Comparison of ENCODE assay signal across 8 cellular contexts in genomic region chr15:40441736-40442531, GRCh38. TPM values are rescaled to one million over a fixed set of nuclear protein-coding genes. Genes with fewer than 3 reads are reported as not detected.
A peak's percentile ranks its signal among the peaks of the same experiment; 100 is the strongest.
DNase-seq lines count a peak whose midpoint lies in the region; ATAC-seq and TF ChIP-seq lines count a peak whose summit lies in the region.

No MANE protein-coding gene starts in this region.

- WGBS in esophagus, 2 donors = 0 to 1% methylated on average over 64 to 88 of the region's 88 CpGs

- H3K4me1 ChIP-seq in esophagus (ENCODE audit: control insufficient read depth in 2 of 2, insufficient read depth in 2 of 2, low read length in 1 of 2) = peaks cover 0 to 14% of the 10 kb centered on the region in 2 donors

- H3K27me3 ChIP-seq in esophagus (ENCODE audit: control insufficient read depth in 1 of 2, insufficient read depth in 2 of 2, low read length in 2 of 2) = peaks cover 4 to 5% of the 10 kb centered on the region in 2 donors

- no peaks in the 10 kb centered on the region for H3K9me3 Mint-ChIP-seq in osteocyte (ENCODE audit: unreplicated experiment)

- H3K36me3 Mint-ChIP-seq in osteocyte (ENCODE audit: unreplicated experiment) = no peaks in the 10 kb centered on the region

- H3K4me3 ChIP-seq in AG09309 (ENCODE audit: control insufficient read depth, low read depth, low read length) (peak overlapping the region; percentile 74), WI38 (ENCODE audit: low read depth, low read length) (peak overlapping the region; percentile 68), esophagus (ENCODE audit: low read depth in 1 of 2, low read length in 2 of 2) (peak overlapping the region; percentile 68 to 78)

- TF ChIP-seq CTCF in AG09309 (IDR thresholded peaks at IDR 0.05; ENCODE audit: control insufficient read depth, insufficient read depth, low read depth, low read length, missing control alignments) (no peak), WI38 (IDR thresholded peaks at IDR 0.05; ENCODE audit: low read depth, low read length) (no peak), osteocyte (IDR thresholded peaks at IDR 0.05) (peak; percentile 40)

- peak overlapping the region; percentile 82 for H3K4me3 Mint-ChIP-seq in osteocyte (ENCODE audit: unreplicated experiment)

- peaks cover 0 to 3% of the 10 kb centered on the region in 2 donors for H3K36me3 ChIP-seq in esophagus (ENCODE audit: control insufficient read depth in 2 of 2, insufficient read depth in 2 of 2, low read length in 1 of 2)

- no peak for DNase-seq in AG09309 (ENCODE audit: low read depth)
- no peak for DNase-seq in osteocyte (ENCODE audit: extremely low spot score, unreplicated experiment)
- no peak for DNase-seq in midbrain (lab: John Stamatoyannopoulos, UW)
- DNase-seq in activated CD4-positive, CD25-positive, alpha-beta regulatory T cell treated with anti-CD3 and anti-CD28 coated beads, Interleukin-2, amount 50 U/mL, for 72 hours = no peak
- no peak for DNase-seq in GOT3 (lab: John Stamatoyannopoulos, UW)

- peak overlapping the region; percentile 69 for H3K27ac Mint-ChIP-seq in osteocyte (ENCODE audit: unreplicated experiment)

- peaks cover 60% of the 10 kb centered on the region for H3K4me1 Mint-ChIP-seq in osteocyte (ENCODE audit: unreplicated experiment)

- ATAC-seq in GM21528 (IDR thresholded peaks at IDR 0.05; ENCODE audit: low FRiP score, unreplicated experiment) = peak; percentile 2

- no peaks in the 10 kb centered on the region for H3K9me3 ChIP-seq in esophagus (ENCODE audit: control insufficient read depth in 2 of 2, insufficient read depth in 1 of 2, low read depth in 1 of 2, low read length in 1 of 2)

- no peak overlapping the region for H3K27ac ChIP-seq in esophagus (ENCODE audit: low read depth in 2 of 2, low read length in 1 of 2)

- H3K27me3 Mint-ChIP-seq in osteocyte (ENCODE audit: unreplicated experiment) = peaks cover 7% of the 10 kb centered on the region

RNA-seq across cellular contexts. Expression of gene BAHD1, which starts 1.2 kb away (rescaled TPM):
- 1 to 10 TPM; 6.7 to 8.1 TPM for polyA plus RNA-seq in esophagus
- 22.8 and 26.4 TPM in 2 replicates for total RNA-seq in osteocyte

RNA-seq across cellular contexts. Expression of gene CHST14, which starts 28.9 kb away (rescaled TPM):
- polyA plus RNA-seq in esophagus = 1 to 10 TPM; 4.3 to 4.4 TPM
- 46.4 and 48.8 TPM in 2 replicates for total RNA-seq in osteocyte

RNA-seq across cellular contexts. Expression of gene IVD, which starts 36.3 kb away (rescaled TPM):
- polyA plus RNA-seq in esophagus = 10 to 100 TPM; 13.4 to 14.9 TPM
- total RNA-seq in osteocyte = 60.4 and 62.0 TPM in 2 replicates

RNA-seq across cellular contexts. Expression of gene KNSTRN, which starts 59.4 kb away (rescaled TPM):
- 10 to 100 TPM; 11.3 TPM for polyA plus RNA-seq in esophagus
- total RNA-seq in osteocyte = 25.1 and 27.3 TPM in 2 replicates
